ENCODE assay signal across 12 cellular contexts in the genomic region with DNA sequence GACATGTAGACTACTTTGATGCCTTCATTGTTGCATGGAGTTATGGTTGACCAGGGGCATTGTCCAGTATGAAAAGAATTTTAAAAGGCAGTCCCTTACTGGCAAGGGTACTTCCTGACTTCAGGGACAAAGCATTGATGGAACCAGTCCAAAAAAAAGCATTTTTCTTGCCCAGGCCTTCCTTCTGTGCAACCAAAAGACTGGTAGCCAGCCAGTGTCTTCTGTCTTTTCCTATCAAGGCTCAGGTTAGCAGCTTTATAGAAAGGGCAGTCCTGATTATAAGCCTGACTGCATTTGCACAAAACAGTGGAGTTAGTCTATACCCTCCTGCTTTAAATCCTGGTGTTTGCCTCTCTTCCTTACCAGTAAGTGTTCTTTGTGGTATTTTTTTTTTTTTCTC. TPM values are rescaled to one million over a fixed set of nuclear protein-coding genes. Genes with fewer than 3 reads are reported as not detected.
DNase-seq lines count a peak whose midpoint lies in the region; ATAC-seq and TF ChIP-seq lines count a peak whose summit lies in the region.
"Had no signal": no experiment of that assay in that cellular context is flagged by ENCODE, and none has a peak within 500 bp of the region (broad histone marks: within the 10 kb centered on the region; RNA-seq: fewer than 3 reads in every experiment).

No MANE protein-coding gene starts in this region.

- POLR2A ChIA-PET in WTC11 (lab: Charles Lee): interaction anchor here (0.7 kb wide), 2 partner anchors 35 to 41 kb away, joined by 3 read pairs; no protein-coding TSS in a partner anchor

- H3K9me3 ChIP-seq in left ventricle myocardium inferior (replicated peaks): peaks cover 5% of the 10 kb centered on the region

- no peak for DNase-seq in activated naive CD4-positive, alpha-beta T cell treated with anti-CD3 and anti-CD28 coated beads, Interleukin-2, amount 50 U/mL, for 16 hours
- DNase-seq in WTC11 (ENCODE audit: low spot score) (no peak), left ventricle myocardium inferior (no peak), HPDE6-E6E7 (ENCODE audit: extremely low spot score) (no peak), T1000 (lab: John Stamatoyannopoulos, UW) (no peak), NCI-H187 (lab: John Stamatoyannopoulos, UW) (no peak)
- no peak for DNase-seq in stimulated activated effector memory CD8-positive, alpha-beta T cell treated with anti-CD3 and anti-CD28 coated beads, Interleukin-12 subunit alpha, Interleukin-12 subunit beta, amount 100 ng/mL, for 72 hours (ENCODE audit: low spot score in 2 of 2)
- DNase-seq: activated CD8-positive, alpha-beta memory T cell treated with anti-CD3 and anti-CD28 coated beads, Interleukin-2, amount 50 U/mL, for 4 hours; NCI-H2107 had no signal

- H3K4me3 Mint-ChIP-seq in activated naive CD4-positive, alpha-beta T cell treated with anti-CD3 and anti-CD28 coated beads, Interleukin-2, amount 50 U/mL, for 24 hours: peak overlapping the region; percentile 47
- H3K4me3 Mint-ChIP-seq in WTC11: no peak overlapping the region
- H3K4me3 Mint-ChIP-seq in stimulated activated effector memory CD8-positive, alpha-beta T cell treated with anti-CD3 and anti-CD28 coated beads, Interleukin-12 subunit alpha, Interleukin-12 subunit beta, amount 100 ng/mL, for 72 hours: no peak overlapping the region

- no peaks in the 10 kb centered on the region for H3K27me3 Mint-ChIP-seq in activated naive CD4-positive, alpha-beta T cell treated with anti-CD3 and anti-CD28 coated beads, Interleukin-2, amount 50 U/mL, for 24 hours
- no peaks in the 10 kb centered on the region for H3K27me3 Mint-ChIP-seq in WTC11 (ENCODE audit: low read depth)

- ATAC-seq in WTC11: no peak
- no peak for ATAC-seq in stimulated activated effector memory CD8-positive, alpha-beta T cell treated with anti-CD3 and anti-CD28 coated beads, Interleukin-12 subunit alpha, Interleukin-12 subunit beta, amount 100 ng/mL, for 72 hours

- no peak for TF ChIP-seq CTCF in WTC11 (IDR thresholded peaks at IDR 0.05)
- no peak for TF ChIP-seq CTCF in left ventricle myocardium inferior (IDR thresholded peaks at IDR 0.05; ENCODE audit: borderline replicate concordance)

- H3K27ac ChIP-seq in left ventricle myocardium inferior (replicated peaks): peak overlapping the region; percentile 67
- H3K27ac ChIP-seq: KMS-11, VCaP had no signal

- H3K27me3 ChIP-seq in left ventricle myocardium inferior (ENCODE audit: low read depth): no peaks in the 10 kb centered on the region

- H3K9me3 Mint-ChIP-seq in activated naive CD4-positive, alpha-beta T cell treated with anti-CD3 and anti-CD28 coated beads, Interleukin-2, amount 50 U/mL, for 24 hours: no peaks in the 10 kb centered on the region
- H3K9me3 Mint-ChIP-seq in WTC11: no peaks in the 10 kb centered on the region
- H3K9me3 Mint-ChIP-seq in stimulated activated effector memory CD8-positive, alpha-beta T cell treated with anti-CD3 and anti-CD28 coated beads, Interleukin-12 subunit alpha, Interleukin-12 subunit beta, amount 100 ng/mL, for 72 hours: no peaks in the 10 kb centered on the region

- H3K4me1 Mint-ChIP-seq in activated naive CD4-positive, alpha-beta T cell treated with anti-CD3 and anti-CD28 coated beads, Interleukin-2, amount 50 U/mL, for 24 hours: peaks cover 95% of the 10 kb centered on the region
- H3K4me1 Mint-ChIP-seq in WTC11: peaks cover 48% of the 10 kb centered on the region
- peaks cover 87% of the 10 kb centered on the region for H3K4me1 Mint-ChIP-seq in stimulated activated effector memory CD8-positive, alpha-beta T cell treated with anti-CD3 and anti-CD28 coated beads, Interleukin-12 subunit alpha, Interleukin-12 subunit beta, amount 100 ng/mL, for 72 hours

- intact Hi-C loops in left ventricle myocardium inferior (cut with micrococcal nuclease): no loop called here

- no peaks in the 10 kb centered on the region for H3K36me3 ChIP-seq in left ventricle myocardium inferior

- no peak overlapping the region for H3K27ac Mint-ChIP-seq in activated naive CD4-positive, alpha-beta T cell treated with anti-CD3 and anti-CD28 coated beads, Interleukin-2, amount 50 U/mL, for 24 hours
- H3K27ac Mint-ChIP-seq in WTC11: peak overlapping the region; percentile 28; the same call in 1 of the 2 replicates
- peak overlapping the region; percentile 17 for H3K27ac Mint-ChIP-seq in stimulated activated effector memory CD8-positive, alpha-beta T cell treated with anti-CD3 and anti-CD28 coated beads, Interleukin-12 subunit alpha, Interleukin-12 subunit beta, amount 100 ng/mL, for 72 hours

- H3K4me3 ChIP-seq in left ventricle myocardium inferior: no peak overlapping the region

- H3K4me1 ChIP-seq in left ventricle myocardium inferior: peaks cover 86% of the 10 kb centered on the region

- CTCF ChIA-PET in WTC11 (lab: Charles Lee): no interaction called here

- peaks cover 16% of the 10 kb centered on the region for H3K36me3 Mint-ChIP-seq in activated naive CD4-positive, alpha-beta T cell treated with anti-CD3 and anti-CD28 coated beads, Interleukin-2, amount 50 U/mL, for 24 hours
- peaks cover 3% of the 10 kb centered on the region; the same call in 1 of the 2 replicates for H3K36me3 Mint-ChIP-seq in WTC11
- peaks cover 9% of the 10 kb centered on the region for H3K36me3 Mint-ChIP-seq in stimulated activated effector memory CD8-positive, alpha-beta T cell treated with anti-CD3 and anti-CD28 coated beads, Interleukin-12 subunit alpha, Interleukin-12 subunit beta, amount 100 ng/mL, for 72 hours

TF ChIP-seq in WTC11, 78 proteins besides CTCF, POLR2A, EP300 and RAD21 (continues in another document):
- TF ChIP-seq, protein P1, sequence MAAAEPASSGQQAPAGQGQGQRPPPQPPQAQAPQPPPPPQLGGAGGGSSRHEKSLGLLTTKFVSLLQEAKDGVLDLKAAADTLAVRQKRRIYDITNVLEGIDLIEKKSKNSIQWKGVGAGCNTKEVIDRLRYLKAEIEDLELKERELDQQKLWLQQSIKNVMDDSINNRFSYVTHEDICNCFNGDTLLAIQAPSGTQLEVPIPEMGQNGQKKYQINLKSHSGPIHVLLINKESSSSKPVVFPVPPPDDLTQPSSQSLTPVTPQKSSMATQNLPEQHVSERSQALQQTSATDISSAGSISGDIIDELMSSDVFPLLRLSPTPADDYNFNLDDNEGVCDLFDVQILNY (CRISPR knock-in tag; IDR thresholded peaks at IDR 0.05): no peak
- TF ChIP-seq, protein P2, sequence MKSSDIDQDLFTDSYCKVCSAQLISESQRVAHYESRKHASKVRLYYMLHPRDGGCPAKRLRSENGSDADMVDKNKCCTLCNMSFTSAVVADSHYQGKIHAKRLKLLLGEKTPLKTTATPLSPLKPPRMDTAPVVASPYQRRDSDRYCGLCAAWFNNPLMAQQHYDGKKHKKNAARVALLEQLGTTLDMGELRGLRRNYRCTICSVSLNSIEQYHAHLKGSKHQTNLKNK (CRISPR knock-in tag; IDR thresholded peaks at IDR 0.05): no peak
- TF ChIP-seq CREM (CRISPR knock-in tag; IDR thresholded peaks at IDR 0.05): no peak
- TF ChIP-seq, protein P3, sequence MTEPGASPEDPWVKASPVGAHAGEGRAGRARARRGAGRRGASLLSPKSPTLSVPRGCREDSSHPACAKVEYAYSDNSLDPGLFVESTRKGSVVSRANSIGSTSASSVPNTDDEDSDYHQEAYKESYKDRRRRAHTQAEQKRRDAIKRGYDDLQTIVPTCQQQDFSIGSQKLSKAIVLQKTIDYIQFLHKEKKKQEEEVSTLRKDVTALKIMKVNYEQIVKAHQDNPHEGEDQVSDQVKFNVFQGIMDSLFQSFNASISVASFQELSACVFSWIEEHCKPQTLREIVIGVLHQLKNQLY (CRISPR knock-in tag; IDR thresholded peaks at IDR 0.05): no peak
- TF ChIP-seq FOXJ3 (CRISPR knock-in tag; IDR thresholded peaks at IDR 0.05; ENCODE audit: borderline replicate concordance): no peak
- TF ChIP-seq ZNF121 (CRISPR knock-in tag; IDR thresholded peaks at IDR 0.05): no peak
- TF ChIP-seq, protein P4, sequence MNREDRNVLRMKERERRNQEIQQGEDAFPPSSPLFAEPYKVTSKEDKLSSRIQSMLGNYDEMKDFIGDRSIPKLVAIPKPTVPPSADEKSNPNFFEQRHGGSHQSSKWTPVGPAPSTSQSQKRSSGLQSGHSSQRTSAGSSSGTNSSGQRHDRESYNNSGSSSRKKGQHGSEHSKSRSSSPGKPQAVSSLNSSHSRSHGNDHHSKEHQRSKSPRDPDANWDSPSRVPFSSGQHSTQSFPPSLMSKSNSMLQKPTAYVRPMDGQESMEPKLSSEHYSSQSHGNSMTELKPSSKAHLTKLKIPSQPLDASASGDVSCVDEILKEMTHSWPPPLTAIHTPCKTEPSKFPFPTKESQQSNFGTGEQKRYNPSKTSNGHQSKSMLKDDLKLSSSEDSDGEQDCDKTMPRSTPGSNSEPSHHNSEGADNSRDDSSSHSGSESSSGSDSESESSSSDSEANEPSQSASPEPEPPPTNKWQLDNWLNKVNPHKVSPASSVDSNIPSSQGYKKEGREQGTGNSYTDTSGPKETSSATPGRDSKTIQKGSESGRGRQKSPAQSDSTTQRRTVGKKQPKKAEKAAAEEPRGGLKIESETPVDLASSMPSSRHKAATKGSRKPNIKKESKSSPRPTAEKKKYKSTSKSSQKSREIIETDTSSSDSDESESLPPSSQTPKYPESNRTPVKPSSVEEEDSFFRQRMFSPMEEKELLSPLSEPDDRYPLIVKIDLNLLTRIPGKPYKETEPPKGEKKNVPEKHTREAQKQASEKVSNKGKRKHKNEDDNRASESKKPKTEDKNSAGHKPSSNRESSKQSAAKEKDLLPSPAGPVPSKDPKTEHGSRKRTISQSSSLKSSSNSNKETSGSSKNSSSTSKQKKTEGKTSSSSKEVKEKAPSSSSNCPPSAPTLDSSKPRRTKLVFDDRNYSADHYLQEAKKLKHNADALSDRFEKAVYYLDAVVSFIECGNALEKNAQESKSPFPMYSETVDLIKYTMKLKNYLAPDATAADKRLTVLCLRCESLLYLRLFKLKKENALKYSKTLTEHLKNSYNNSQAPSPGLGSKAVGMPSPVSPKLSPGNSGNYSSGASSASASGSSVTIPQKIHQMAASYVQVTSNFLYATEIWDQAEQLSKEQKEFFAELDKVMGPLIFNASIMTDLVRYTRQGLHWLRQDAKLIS (CRISPR knock-in tag; IDR thresholded peaks at IDR 0.05; ENCODE audit: borderline replicate concordance): no peak
- no peak for TF ChIP-seq SMAD4 (CRISPR knock-in tag; IDR thresholded peaks at IDR 0.05)

RNA-seq across cellular contexts. Expression of a gene that starts 33.8 kb away (rescaled TPM):
- 40.7 to 46.8 TPM (median 46.3 TPM) in 3 replicates for total RNA-seq in WTC11 (2021)
- 54.2 TPM for total RNA-seq in left ventricle myocardium inferior
